8 cellular contexts compared by ENCODE assay signal in the genomic region with DNA sequence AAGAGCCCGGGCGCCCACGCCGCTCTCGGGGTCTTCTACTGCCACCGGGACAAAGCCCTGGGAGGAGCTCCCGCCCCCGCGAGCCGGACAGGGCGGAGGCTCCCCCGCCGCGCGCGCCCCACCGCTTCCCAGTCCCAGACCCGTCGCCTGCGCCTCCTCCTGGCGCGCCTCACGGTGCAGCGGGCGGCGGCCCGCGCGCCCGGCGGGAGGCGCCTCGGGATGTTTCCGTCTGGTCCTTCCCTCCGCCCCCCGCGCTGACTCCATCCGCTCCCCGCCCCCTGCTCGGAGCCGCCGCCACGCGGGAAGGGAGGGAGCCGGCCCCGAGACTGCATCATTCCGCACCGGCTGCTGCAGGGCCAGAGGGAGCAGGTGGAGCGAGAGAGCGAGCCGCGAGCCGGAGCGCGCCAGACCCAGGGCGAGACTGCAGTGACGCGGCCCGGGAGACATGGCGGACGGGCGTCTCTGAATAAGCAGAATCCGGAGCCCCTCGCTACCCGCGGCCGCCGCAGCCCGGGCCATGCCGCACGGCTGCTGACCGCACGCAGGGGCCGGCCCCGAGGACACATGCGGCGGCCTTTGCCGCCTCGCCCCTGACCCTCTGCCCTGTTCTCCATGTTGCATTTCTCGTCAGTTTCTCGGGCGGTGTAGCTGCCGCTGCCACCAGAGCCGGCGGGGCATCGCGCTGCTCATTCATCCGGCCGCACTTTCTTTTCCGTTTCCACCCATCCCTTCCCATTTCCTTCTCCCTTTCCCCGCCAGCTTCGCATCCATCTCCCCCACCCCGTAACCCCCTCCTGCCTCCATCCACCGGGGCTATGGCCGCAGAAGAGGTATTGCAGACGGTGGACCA.
DNase-seq lines count a peak whose midpoint lies in the region; ATAC-seq and TF ChIP-seq lines count a peak whose summit lies in the region.

A gene (plus strand): TSS at position 331 of the 850 bp plus-strand sequence. CDS start 485 bp downstream, at position 816.

- H3K9me3 ChIP-seq in DND-41 (ENCODE audit: insufficient read depth, low read length, severe bottlenecking), result no peaks in the 10 kb centered on the region

- peak within 1 kb of the TSS; percentile 94 to 95 (median 95) for H3K27ac Mint-ChIP-seq in nephron
- peak within 1 kb of the TSS; percentile 86 for H3K27ac Mint-ChIP-seq in stimulated activated naive CD8-positive, alpha-beta T cell treated with anti-CD3 and anti-CD28 coated beads, Interleukin-15, Interleukin-2, amounts not matched to agents 100 ng/mL and 50 ng/mL, for 24 hours

- H3K4me2 ChIP-seq in DND-41 (ENCODE audit: insufficient read depth, low read length), result peak within 1 kb of the TSS; percentile 88
- peak within 1 kb of the TSS; percentile 71 for H3K4me2 ChIP-seq in KMS-11

- H3K4me1 ChIP-seq in DND-41 (ENCODE audit: insufficient read depth, low read length) (peaks cover 46% of the 10 kb centered on the region), KMS-11 (ENCODE audit: low read depth, poor library complexity, severe bottlenecking) (peaks cover 32% of the 10 kb centered on the region)

- peak within 1 kb of the TSS; percentile 91 for H3K27ac ChIP-seq in DND-41 (ENCODE audit: low read length)
- peak within 1 kb of the TSS; percentile 73 for H3K27ac ChIP-seq in KMS-11
- H3K27ac ChIP-seq in RWPE1, result peak within 1 kb of the TSS; percentile 83

- DNase-seq in DND-41, result peak; percentile 89
- peak; percentile 82 for DNase-seq in RWPE1 (ENCODE audit: low spot score)
- peak; percentile 67 for DNase-seq in activated T-helper 9 cell treated with anti-CD3 and anti-CD28 coated beads, Interleukin-2, amount 50 U/mL, for 16 hours (ENCODE audit: low read depth)
- DNase-seq in fibroblast of peridontal ligament (ENCODE audit: extremely low read depth), result peak; percentile 78

- POLR2A ChIA-PET in RWPE1 (lab: Yijun Ruan, JAX; ENCODE audit: low non-redundant PET), result no interaction called here

- H3K79me2 ChIP-seq in DND-41 (ENCODE audit: insufficient read depth, low read length) (peaks cover 51% of the 10 kb centered on the region), KMS-11 (ENCODE audit: insufficient read depth, low read depth) (peaks cover 33% of the 10 kb centered on the region)

- H3K9me3 Mint-ChIP-seq in nephron, result no peaks in the 10 kb centered on the region
- H3K9me3 Mint-ChIP-seq in stimulated activated naive CD8-positive, alpha-beta T cell treated with anti-CD3 and anti-CD28 coated beads, Interleukin-15, Interleukin-2, amounts not matched to agents 100 ng/mL and 50 ng/mL, for 24 hours, result no peaks in the 10 kb centered on the region

- H3K4me3 ChIP-seq in DND-41 (ENCODE audit: low read depth in 1 of 2, low read length in 2 of 2), result peak within 1 kb of the TSS; percentile 95 to 96
- peak within 1 kb of the TSS; percentile 52 for H3K4me3 ChIP-seq in KMS-11 (IDR thresholded peaks at IDR 0.05; ENCODE audit: insufficient read depth, low read depth, low read length)

- ATAC-seq in DND-41 (ENCODE audit: insufficient read depth, low read depth) (peak; percentile 87), GM21717 (IDR thresholded peaks at IDR 0.05; ENCODE audit: unreplicated experiment) (peak; percentile 80)

- H3K9ac ChIP-seq in DND-41 (ENCODE audit: low read depth, low read length), result peak within 1 kb of the TSS; percentile 97
- H3K9ac ChIP-seq in KMS-11, result peak within 1 kb of the TSS; percentile 92

- CTCF ChIA-PET in RWPE1 (lab: Yijun Ruan, JAX), result interaction anchor here (0.5 to 1.4 kb wide), 5 partner anchors 15 to 454 kb away, joined by 3 to 7 read pairs (median 3); no protein-coding TSS in a partner anchor

- H3K4me3 Mint-ChIP-seq in nephron, result peak within 1 kb of the TSS; percentile 96 to 99 (median 98)
- peak within 1 kb of the TSS; percentile 92 for H3K4me3 Mint-ChIP-seq in stimulated activated naive CD8-positive, alpha-beta T cell treated with anti-CD3 and anti-CD28 coated beads, Interleukin-15, Interleukin-2, amounts not matched to agents 100 ng/mL and 50 ng/mL, for 24 hours

- H3K27me3 ChIP-seq in DND-41 (ENCODE audit: insufficient read depth, low read length, poor library complexity), result no peaks in the 10 kb centered on the region
- H3K27me3 ChIP-seq in KMS-11 (ENCODE audit: insufficient read depth, low read depth), result no peaks in the 10 kb centered on the region

- TF ChIP-seq CTCF in DND-41 (IDR thresholded peaks at IDR 0.05; ENCODE audit: borderline replicate concordance, extremely low read depth, low read length, poor library complexity, severe bottlenecking) (peak; percentile 54), KMS-11 (conservative IDR thresholded peaks at IDR 0.05; ENCODE audit: low read depth, low read length) (peak; percentile 6; the same call in 1 of the 2 replicates), RWPE1 (conservative IDR thresholded peaks at IDR 0.05; ENCODE audit: low read depth) (peak; percentile 58), nephron (IDR thresholded peaks at IDR 0.05; ENCODE audit: unreplicated experiment in 3 of 3) (peak; percentile 24 to 42 (median 38))

- H2AFZ ChIP-seq in DND-41 (ENCODE audit: low read depth, low read length) (peak within 1 kb of the TSS; percentile 88), KMS-11 (ENCODE audit: low read depth) (peak within 1 kb of the TSS; percentile 77)

- H3K27me3 Mint-ChIP-seq in nephron (ENCODE audit: low read depth), result no peaks in the 10 kb centered on the region
- H3K27me3 Mint-ChIP-seq in stimulated activated naive CD8-positive, alpha-beta T cell treated with anti-CD3 and anti-CD28 coated beads, Interleukin-15, Interleukin-2, amounts not matched to agents 100 ng/mL and 50 ng/mL, for 24 hours, result peaks cover 4% of the 10 kb centered on the region

- peaks cover 29% of the 10 kb centered on the region for H3K4me1 Mint-ChIP-seq in nephron
- peaks cover 30% of the 10 kb centered on the region for H3K4me1 Mint-ChIP-seq in stimulated activated naive CD8-positive, alpha-beta T cell treated with anti-CD3 and anti-CD28 coated beads, Interleukin-15, Interleukin-2, amounts not matched to agents 100 ng/mL and 50 ng/mL, for 24 hours (ENCODE audit: low read depth)

- no peaks in the 10 kb centered on the region for H3K36me3 Mint-ChIP-seq in nephron (ENCODE audit: low read depth)
- peaks cover 5% of the 10 kb centered on the region for H3K36me3 Mint-ChIP-seq in stimulated activated naive CD8-positive, alpha-beta T cell treated with anti-CD3 and anti-CD28 coated beads, Interleukin-15, Interleukin-2, amounts not matched to agents 100 ng/mL and 50 ng/mL, for 24 hours (ENCODE audit: low read depth)

- H4K20me1 ChIP-seq in DND-41 (ENCODE audit: insufficient read depth, low read length) (peaks cover 3% of the 10 kb centered on the region; the same call in 1 of the 2 replicates), KMS-11 (ENCODE audit: insufficient read depth) (no peaks in the 10 kb centered on the region)

- peaks cover 8% of the 10 kb centered on the region for H3K36me3 ChIP-seq in DND-41 (ENCODE audit: insufficient read depth, low read length)
- no peaks in the 10 kb centered on the region for H3K36me3 ChIP-seq in KMS-11 (ENCODE audit: insufficient read depth)

Comparison
In these comparisons a context has a peak if more than half of its experiments do, and no peak if none do; other contexts are left out.
1. Peak in every context shown above with its lines: DNase-seq, ATAC-seq, H3K4me3 ChIP-seq and H3K27ac ChIP-seq.
2. CTCF ChIP-seq: peak in every context shown above with its lines; median percentile 58 in RWPE1; 54 in DND-41; 38 in nephron; 6 in KMS-11.